ENCODE assay signal across 2 cellular contexts in genomic region chr10:90860790-90861189, GRCh38.
TF ChIP-seq lines count a peak whose summit lies in the region.

No MANE protein-coding gene starts in this region.

TF ChIP-seq in HCT116, 20 proteins besides CTCF, POLR2A, EP300 and RAD21:
- TF ChIP-seq EZH2phosphoT487 (IDR thresholded peaks at IDR 0.05; ENCODE audit: borderline replicate concordance) = no peak

TF ChIP-seq in GM12878, 131 proteins besides CTCF, POLR2A, EP300 and RAD21:
- TF ChIP-seq JUND (IDR thresholded peaks at IDR 0.05; ENCODE audit: low read depth, low read length) = no peak
- peak; percentile 26; the same call in 1 of the 3 replicates for TF ChIP-seq POU2F2 (IDR thresholded peaks at IDR 0.05; ENCODE audit: borderline replicate concordance, low read depth, low read length)
- 0 out of 2 replicates have a peak, but pooled peaks have one; percentile 13 for TF ChIP-seq RUNX3 (IDR thresholded peaks at IDR 0.05; ENCODE audit: low read length)
